In genomic region chr4:145482209-145483021, GRCh38 we compare ENCODE assay signal across 7 cellular contexts. TPM values are rescaled to one million over a fixed set of nuclear protein-coding genes. Genes with fewer than 3 reads are reported as not detected.
DNase-seq lines count a peak whose midpoint lies in the region; ATAC-seq and TF ChIP-seq lines count a peak whose summit lies in the region.

No MANE protein-coding gene starts in this region.

- DNase-seq in GM13976 (ENCODE audit: low spot score) (peak; percentile 64), NCI-H1694 treated with DMSO at 0.1 percent for 48 hours (lab: John Stamatoyannopoulos, UW) (peak; percentile 25), activated B cell treated with CpG ODN at 0.5 μM for 24 hours (peak; percentile 18), dermis blood vessel endothelial cell (peak; percentile 81), right lobe of liver (peak; percentile 49 to 60 (median 55))
- peak; percentile 82 for DNase-seq in stimulated activated CD4-positive, alpha-beta T cell treated with anti-CD3 and anti-CD28 coated beads, Interleukin-4, amount 100 ng/mL, for 24 hours

- peak; percentile 32 for ATAC-seq in HG02623 (IDR thresholded peaks at IDR 0.05; ENCODE audit: unreplicated experiment)
- no peak for ATAC-seq in activated B cell treated with CpG ODN at 0.5 μM for 24 hours (ENCODE audit: low read depth)
- peak; percentile 53 to 58 (median 54) for ATAC-seq in right lobe of liver

- peak overlapping the region; percentile 61 to 86 (median 80) for H3K4me3 ChIP-seq in right lobe of liver

- peaks cover 13% of the 10 kb centered on the region for H3K4me1 Mint-ChIP-seq in activated B cell treated with CpG ODN at 0.5 μM for 24 hours

- peaks cover 3% of the 10 kb centered on the region for H3K9me3 Mint-ChIP-seq in activated B cell treated with CpG ODN at 0.5 μM for 24 hours

- H3K9me3 ChIP-seq in right lobe of liver, result no peaks in the 10 kb centered on the region

- POLR2A ChIA-PET in activated B cell treated with CpG ODN at 0.5 μM for 24 hours (lab: Charles Lee), result no interaction called here

- TF ChIP-seq POLR2A in right lobe of liver (IDR thresholded peaks at IDR 0.05), result peak; percentile 47

- TF ChIP-seq CTCF in GM13976 (IDR thresholded peaks at IDR 0.05; ENCODE audit: borderline replicate concordance, control extremely low read depth, extremely low read depth, insufficient read depth, missing control alignments), result no peak
- no peak for TF ChIP-seq CTCF in activated B cell treated with CpG ODN at 0.5 μM for 24 hours (IDR thresholded peaks at IDR 0.05)
- no peak for TF ChIP-seq CTCF in right lobe of liver (IDR thresholded peaks at IDR 0.05)

- peaks cover 0 to 30% (median 10%) of the 10 kb centered on the region in 4 donors for H3K4me1 ChIP-seq in right lobe of liver

- in situ Hi-C loops in GM13976 (cut with MboI; ENCODE audit: low sequenced_read_pairs, unreplicated experiment), result no loop called here

- H3K4me3 Mint-ChIP-seq in activated B cell treated with CpG ODN at 0.5 μM for 24 hours, result no peak overlapping the region

- intact Hi-C loops in activated B cell treated with CpG ODN at 0.5 μM for 24 hours (cut with micrococcal nuclease) (loop anchor here (5.0 kb wide), 1 partner anchor 300 kb away; the partner anchor contains the start of gene OTUD4), right lobe of liver (cut with DNase I) (no loop called here)

- CTCF ChIA-PET in activated B cell treated with CpG ODN at 0.5 μM for 24 hours (lab: Charles Lee), result no interaction called here

- H3K27me3 Mint-ChIP-seq in activated B cell treated with CpG ODN at 0.5 μM for 24 hours, result peaks cover 44% of the 10 kb centered on the region

- no peaks in the 10 kb centered on the region for H3K27me3 ChIP-seq in right lobe of liver

- no peaks in the 10 kb centered on the region for H3K36me3 ChIP-seq in right lobe of liver

- 0% methylated on average over 8 of the region's 73 CpGs for WGBS in right lobe of liver (ENCODE audit: insufficient coverage, low coverage, low lambda C conversion rate, missing lambda C conversion rate)

- H3K27ac ChIP-seq in right lobe of liver, result peak overlapping the region; percentile 98 to 99 (median 99)

- H3K27ac Mint-ChIP-seq in activated B cell treated with CpG ODN at 0.5 μM for 24 hours, result no peak overlapping the region

- no peaks in the 10 kb centered on the region for H3K36me3 Mint-ChIP-seq in activated B cell treated with CpG ODN at 0.5 μM for 24 hours (ENCODE audit: low read depth)

RNA-seq across cellular contexts. Expression of gene SMAD1, which starts 0.8 kb away (rescaled TPM):
- total RNA-seq in activated B cell treated with CpG ODN at 0.5 μM for 24 hours (not detected in 2 replicates), dermis blood vessel endothelial cell (127 and 186 TPM in 2 replicates), right lobe of liver (10 to 100 TPM; 12.4 to 30.5 (median 18.4) TPM)

Comparison
In these comparisons a context has a peak if more than half of its experiments do, and no peak if none do; other contexts are left out.
1. DNase-seq: peak in every context shown above with its lines; median percentile 82 in stimulated activated CD4-positive, alpha-beta T cell treated with anti-CD3 and anti-CD28 coated beads, Interleukin-4, amount 100 ng/mL, for 24 hours; 81 in dermis blood vessel endothelial cell; 64 in GM13976; 55 in right lobe of liver; 25 in NCI-H1694 treated with DMSO at 0.1 percent for 48 hours; 18 in activated B cell treated with CpG ODN at 0.5 μM for 24 hours.
2. RNA of gene SMAD1, which starts 0.8 kb away (total RNA-seq): 127 to 186 TPM in dermis blood vessel endothelial cell and 12.4 to 30.5 TPM in right lobe of liver; not detected in activated B cell treated with CpG ODN at 0.5 μM for 24 hours; every median in the first group is over 10 times any median in the second.